Comparison of ENCODE assay signal across 1 cellular context in the genomic region with DNA sequence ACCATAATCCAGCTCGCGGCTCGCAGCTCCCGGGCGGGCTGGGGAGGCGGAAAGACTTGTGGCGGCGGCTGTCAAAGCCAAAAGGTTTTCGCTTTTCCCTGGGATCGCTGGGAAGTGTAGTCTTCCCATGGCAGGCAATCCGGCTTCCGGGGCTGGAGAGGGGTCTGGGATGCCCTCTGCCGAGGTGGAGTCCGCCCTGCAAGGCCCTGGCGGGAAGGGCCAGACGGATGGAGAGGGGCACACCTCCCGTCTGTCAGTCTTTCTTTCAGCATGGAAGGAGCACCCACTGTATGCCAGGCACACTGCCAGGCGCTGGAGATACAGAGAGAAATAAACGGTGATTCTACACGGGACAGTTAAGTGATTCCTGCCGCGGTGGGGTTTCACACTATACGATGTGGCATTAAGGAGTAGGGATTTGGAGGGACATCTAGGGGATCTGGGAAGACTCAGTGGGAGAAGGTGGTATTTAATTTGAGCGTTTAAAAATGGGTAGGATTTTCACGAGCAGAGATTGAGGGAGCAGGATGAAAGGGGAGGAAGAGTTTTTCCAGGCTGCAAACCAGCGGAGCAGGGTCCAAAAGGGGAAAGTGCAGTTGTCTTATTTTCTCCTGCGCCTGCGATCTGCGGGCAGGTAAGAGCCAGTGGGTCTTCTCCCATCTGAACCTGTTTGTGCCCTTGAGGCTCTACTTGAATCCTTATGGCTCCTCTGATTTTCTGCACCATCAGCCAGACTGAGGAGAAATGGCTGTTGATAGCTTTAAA.
TF ChIP-seq lines count a peak whose summit lies in the region.

A gene (minus strand): TSS at position 60 of the 765 bp plus-strand sequence. CDS start 461 bp downstream, outside the sequence.

TF ChIP-seq in HepG2, 621 proteins besides CTCF, POLR2A, EP300 and RAD21 (continues in another document):
- no peak for TF ChIP-seq MAZ (IDR thresholded peaks at IDR 0.05; ENCODE audit: borderline replicate concordance, low read depth, low read length)
- peak; percentile 51; the same call in 1 of the 2 replicates for TF ChIP-seq MAZ (CRISPR knock-in tag; IDR thresholded peaks at IDR 0.05; ENCODE audit: low read depth)
- TF ChIP-seq ZNF143 (CRISPR knock-in tag; IDR thresholded peaks at IDR 0.05), result peak; percentile 94
- TF ChIP-seq PHF21A (CRISPR knock-in tag; IDR thresholded peaks at IDR 0.05), result no peak
- TF ChIP-seq, protein P1, sequence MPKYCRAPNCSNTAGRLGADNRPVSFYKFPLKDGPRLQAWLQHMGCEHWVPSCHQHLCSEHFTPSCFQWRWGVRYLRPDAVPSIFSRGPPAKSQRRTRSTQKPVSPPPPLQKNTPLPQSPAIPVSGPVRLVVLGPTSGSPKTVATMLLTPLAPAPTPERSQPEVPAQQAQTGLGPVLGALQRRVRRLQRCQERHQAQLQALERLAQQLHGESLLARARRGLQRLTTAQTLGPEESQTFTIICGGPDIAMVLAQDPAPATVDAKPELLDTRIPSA (CRISPR knock-in tag; IDR thresholded peaks at IDR 0.05; ENCODE audit: borderline replicate concordance), result no peak
- 0 out of 2 replicates have a peak, but pooled peaks have one; percentile 69 for TF ChIP-seq HNRNPL (IDR thresholded peaks at IDR 0.05; ENCODE audit: low read depth, low read length)
- TF ChIP-seq ZNF879 (CRISPR knock-in tag; IDR thresholded peaks at IDR 0.05), result no peak
- no peak for TF ChIP-seq ATRX (CRISPR knock-in tag; IDR thresholded peaks at IDR 0.05; ENCODE audit: borderline replicate concordance)
- TF ChIP-seq LCORL (IDR thresholded peaks at IDR 0.05), result no peak
- TF ChIP-seq LCORL (CRISPR knock-in tag; IDR thresholded peaks at IDR 0.05), result peak; percentile 84
- TF ChIP-seq ZSCAN21 (CRISPR knock-in tag; IDR thresholded peaks at IDR 0.05; ENCODE audit: borderline replicate concordance), result no peak
- TF ChIP-seq ZNF274 (CRISPR knock-in tag; IDR thresholded peaks at IDR 0.05), result 0 out of 2 replicates have a peak, but pooled peaks have one; percentile 51
- no peak for TF ChIP-seq KLF15 (CRISPR knock-in tag; IDR thresholded peaks at IDR 0.05; ENCODE audit: borderline replicate concordance)
- no peak for TF ChIP-seq ZC3H4 (CRISPR knock-in tag; IDR thresholded peaks at IDR 0.05; ENCODE audit: borderline replicate concordance)
- 0 out of 2 replicates have a peak, but pooled peaks have one; percentile 43 for TF ChIP-seq ZNF790 (CRISPR knock-in tag; IDR thresholded peaks at IDR 0.05; ENCODE audit: borderline replicate concordance)
- TF ChIP-seq, protein P2, sequence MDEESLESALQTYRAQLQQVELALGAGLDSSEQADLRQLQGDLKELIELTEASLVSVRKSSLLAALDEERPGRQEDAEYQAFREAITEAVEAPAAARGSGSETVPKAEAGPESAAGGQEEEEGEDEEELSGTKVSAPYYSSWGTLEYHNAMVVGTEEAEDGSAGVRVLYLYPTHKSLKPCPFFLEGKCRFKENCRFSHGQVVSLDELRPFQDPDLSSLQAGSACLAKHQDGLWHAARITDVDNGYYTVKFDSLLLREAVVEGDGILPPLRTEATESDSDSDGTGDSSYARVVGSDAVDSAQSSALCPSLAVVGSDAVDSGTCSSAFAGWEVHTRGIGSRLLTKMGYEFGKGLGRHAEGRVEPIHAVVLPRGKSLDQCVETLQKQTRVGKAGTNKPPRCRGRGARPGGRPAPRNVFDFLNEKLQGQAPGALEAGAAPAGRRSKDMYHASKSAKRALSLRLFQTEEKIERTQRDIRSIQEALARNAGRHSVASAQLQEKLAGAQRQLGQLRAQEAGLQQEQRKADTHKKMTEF (CRISPR knock-in tag; IDR thresholded peaks at IDR 0.05), result peak; percentile 77
- TF ChIP-seq, protein P3, sequence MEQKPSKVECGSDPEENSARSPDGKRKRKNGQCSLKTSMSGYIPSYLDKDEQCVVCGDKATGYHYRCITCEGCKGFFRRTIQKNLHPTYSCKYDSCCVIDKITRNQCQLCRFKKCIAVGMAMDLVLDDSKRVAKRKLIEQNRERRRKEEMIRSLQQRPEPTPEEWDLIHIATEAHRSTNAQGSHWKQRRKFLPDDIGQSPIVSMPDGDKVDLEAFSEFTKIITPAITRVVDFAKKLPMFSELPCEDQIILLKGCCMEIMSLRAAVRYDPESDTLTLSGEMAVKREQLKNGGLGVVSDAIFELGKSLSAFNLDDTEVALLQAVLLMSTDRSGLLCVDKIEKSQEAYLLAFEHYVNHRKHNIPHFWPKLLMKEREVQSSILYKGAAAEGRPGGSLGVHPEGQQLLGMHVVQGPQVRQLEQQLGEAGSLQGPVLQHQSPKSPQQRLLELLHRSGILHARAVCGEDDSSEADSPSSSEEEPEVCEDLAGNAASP (CRISPR knock-in tag; IDR thresholded peaks at IDR 0.05; ENCODE audit: borderline replicate concordance), result no peak; the same call in 1 of the 2 replicates
- TF ChIP-seq ZNF253 (CRISPR knock-in tag; IDR thresholded peaks at IDR 0.05; ENCODE audit: borderline replicate concordance), result no peak
- peak; percentile 63; the same call in 1 of the 2 replicates for TF ChIP-seq SMAD1 (CRISPR knock-in tag; IDR thresholded peaks at IDR 0.05; ENCODE audit: borderline replicate concordance, low read depth)
- TF ChIP-seq, protein P4, sequence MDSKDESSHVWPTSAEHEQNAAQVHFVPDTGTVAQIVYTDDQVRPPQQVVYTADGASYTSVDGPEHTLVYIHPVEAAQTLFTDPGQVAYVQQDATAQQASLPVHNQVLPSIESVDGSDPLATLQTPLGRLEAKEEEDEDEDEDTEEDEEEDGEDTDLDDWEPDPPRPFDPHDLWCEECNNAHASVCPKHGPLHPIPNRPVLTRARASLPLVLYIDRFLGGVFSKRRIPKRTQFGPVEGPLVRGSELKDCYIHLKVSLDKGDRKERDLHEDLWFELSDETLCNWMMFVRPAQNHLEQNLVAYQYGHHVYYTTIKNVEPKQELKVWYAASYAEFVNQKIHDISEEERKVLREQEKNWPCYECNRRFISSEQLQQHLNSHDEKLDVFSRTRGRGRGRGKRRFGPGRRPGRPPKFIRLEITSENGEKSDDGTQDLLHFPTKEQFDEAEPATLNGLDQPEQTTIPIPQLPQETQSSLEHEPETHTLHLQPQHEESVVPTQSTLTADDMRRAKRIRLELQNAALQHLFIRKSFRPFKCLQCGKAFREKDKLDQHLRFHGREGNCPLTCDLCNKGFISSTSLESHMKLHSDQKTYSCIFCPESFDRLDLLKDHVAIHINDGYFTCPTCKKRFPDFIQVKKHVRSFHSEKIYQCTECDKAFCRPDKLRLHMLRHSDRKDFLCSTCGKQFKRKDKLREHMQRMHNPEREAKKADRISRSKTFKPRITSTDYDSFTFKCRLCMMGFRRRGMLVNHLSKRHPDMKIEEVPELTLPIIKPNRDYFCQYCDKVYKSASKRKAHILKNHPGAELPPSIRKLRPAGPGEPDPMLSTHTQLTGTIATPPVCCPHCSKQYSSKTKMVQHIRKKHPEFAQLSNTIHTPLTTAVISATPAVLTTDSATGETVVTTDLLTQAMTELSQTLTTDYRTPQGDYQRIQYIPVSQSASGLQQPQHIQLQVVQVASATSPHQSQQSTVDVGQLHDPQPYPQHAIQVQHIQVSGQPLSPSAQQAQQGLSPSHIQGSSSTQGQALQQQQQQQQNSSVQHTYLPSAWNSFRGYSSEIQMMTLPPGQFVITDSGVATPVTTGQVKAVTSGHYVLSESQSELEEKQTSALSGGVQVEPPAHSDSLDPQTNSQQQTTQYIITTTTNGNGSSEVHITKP (CRISPR knock-in tag; IDR thresholded peaks at IDR 0.05; ENCODE audit: low read depth), result peak; percentile 64; the same call in 1 of the 2 replicates
- TF ChIP-seq IRF2 (CRISPR knock-in tag; IDR thresholded peaks at IDR 0.05), result peak; percentile 98
- TF ChIP-seq, protein P5, sequence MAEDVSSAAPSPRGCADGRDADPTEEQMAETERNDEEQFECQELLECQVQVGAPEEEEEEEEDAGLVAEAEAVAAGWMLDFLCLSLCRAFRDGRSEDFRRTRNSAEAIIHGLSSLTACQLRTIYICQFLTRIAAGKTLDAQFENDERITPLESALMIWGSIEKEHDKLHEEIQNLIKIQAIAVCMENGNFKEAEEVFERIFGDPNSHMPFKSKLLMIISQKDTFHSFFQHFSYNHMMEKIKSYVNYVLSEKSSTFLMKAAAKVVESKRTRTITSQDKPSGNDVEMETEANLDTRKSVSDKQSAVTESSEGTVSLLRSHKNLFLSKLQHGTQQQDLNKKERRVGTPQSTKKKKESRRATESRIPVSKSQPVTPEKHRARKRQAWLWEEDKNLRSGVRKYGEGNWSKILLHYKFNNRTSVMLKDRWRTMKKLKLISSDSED (CRISPR knock-in tag; IDR thresholded peaks at IDR 0.05), result no peak
- TF ChIP-seq ZMYM4 (CRISPR knock-in tag; IDR thresholded peaks at IDR 0.05), result peak; percentile 68
- TF ChIP-seq, protein P6, sequence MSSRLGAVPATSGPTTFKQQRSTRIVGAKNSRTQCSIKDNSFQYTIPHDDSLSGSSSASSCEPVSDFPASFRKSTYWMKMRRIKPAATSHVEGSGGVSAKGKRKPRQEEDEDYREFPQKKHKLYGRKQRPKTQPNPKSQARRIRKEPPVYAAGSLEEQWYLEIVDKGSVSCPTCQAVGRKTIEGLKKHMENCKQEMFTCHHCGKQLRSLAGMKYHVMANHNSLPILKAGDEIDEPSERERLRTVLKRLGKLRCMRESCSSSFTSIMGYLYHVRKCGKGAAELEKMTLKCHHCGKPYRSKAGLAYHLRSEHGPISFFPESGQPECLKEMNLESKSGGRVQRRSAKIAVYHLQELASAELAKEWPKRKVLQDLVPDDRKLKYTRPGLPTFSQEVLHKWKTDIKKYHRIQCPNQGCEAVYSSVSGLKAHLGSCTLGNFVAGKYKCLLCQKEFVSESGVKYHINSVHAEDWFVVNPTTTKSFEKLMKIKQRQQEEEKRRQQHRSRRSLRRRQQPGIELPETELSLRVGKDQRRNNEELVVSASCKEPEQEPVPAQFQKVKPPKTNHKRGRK (CRISPR knock-in tag; IDR thresholded peaks at IDR 0.05), result no peak
- TF ChIP-seq, protein P7, sequence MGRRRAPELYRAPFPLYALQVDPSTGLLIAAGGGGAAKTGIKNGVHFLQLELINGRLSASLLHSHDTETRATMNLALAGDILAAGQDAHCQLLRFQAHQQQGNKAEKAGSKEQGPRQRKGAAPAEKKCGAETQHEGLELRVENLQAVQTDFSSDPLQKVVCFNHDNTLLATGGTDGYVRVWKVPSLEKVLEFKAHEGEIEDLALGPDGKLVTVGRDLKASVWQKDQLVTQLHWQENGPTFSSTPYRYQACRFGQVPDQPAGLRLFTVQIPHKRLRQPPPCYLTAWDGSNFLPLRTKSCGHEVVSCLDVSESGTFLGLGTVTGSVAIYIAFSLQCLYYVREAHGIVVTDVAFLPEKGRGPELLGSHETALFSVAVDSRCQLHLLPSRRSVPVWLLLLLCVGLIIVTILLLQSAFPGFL (CRISPR knock-in tag; IDR thresholded peaks at IDR 0.05), result no peak
- no peak for TF ChIP-seq BORCS8-MEF2B (CRISPR knock-in tag; IDR thresholded peaks at IDR 0.05)
- no peak for TF ChIP-seq HMGA1 (CRISPR knock-in tag; conservative IDR thresholded peaks at IDR 0.05)
- no peak for TF ChIP-seq SIX1 (CRISPR knock-in tag; IDR thresholded peaks at IDR 0.05; ENCODE audit: borderline replicate concordance)
- no peak for TF ChIP-seq NFIB (CRISPR knock-in tag; IDR thresholded peaks at IDR 0.05; ENCODE audit: borderline replicate concordance)
- 0 out of 2 replicates have a peak, but pooled peaks have one; percentile 21 for TF ChIP-seq ZFP90 (CRISPR knock-in tag; IDR thresholded peaks at IDR 0.05; ENCODE audit: borderline replicate concordance)
- peak; percentile 59; the same call in 1 of the 2 replicates for TF ChIP-seq ZSCAN25 (CRISPR knock-in tag; IDR thresholded peaks at IDR 0.05)
- TF ChIP-seq SALL1 (CRISPR knock-in tag; IDR thresholded peaks at IDR 0.05), result peak; percentile 60; the same call in 1 of the 2 replicates
- TF ChIP-seq ASH2L (IDR thresholded peaks at IDR 0.05; ENCODE audit: insufficient read length, low read depth, low read length), result peak; percentile 66
- no peak for TF ChIP-seq NCOA1 (CRISPR knock-in tag; IDR thresholded peaks at IDR 0.05)
- TF ChIP-seq FIP1L1 (IDR thresholded peaks at IDR 0.05; ENCODE audit: borderline replicate concordance, insufficient read depth, low read depth, low read length), result no peak
- peak; percentile 75 for TF ChIP-seq ZBTB38 (CRISPR knock-in tag; IDR thresholded peaks at IDR 0.05)
- peak; percentile 80 for TF ChIP-seq MXD4 (CRISPR knock-in tag; IDR thresholded peaks at IDR 0.05)
- TF ChIP-seq, protein P8, sequence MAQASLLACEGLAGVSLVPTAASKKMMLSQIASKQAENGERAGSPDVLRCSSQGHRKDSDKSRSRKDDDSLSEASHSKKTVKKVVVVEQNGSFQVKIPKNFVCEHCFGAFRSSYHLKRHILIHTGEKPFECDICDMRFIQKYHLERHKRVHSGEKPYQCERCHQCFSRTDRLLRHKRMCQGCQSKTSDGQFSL (CRISPR knock-in tag; IDR thresholded peaks at IDR 0.05), result no peak
- peak; percentile 60; the same call in 1 of the 2 replicates for TF ChIP-seq YEATS4 (CRISPR knock-in tag; IDR thresholded peaks at IDR 0.05; ENCODE audit: borderline replicate concordance)
- no peak for TF ChIP-seq ZNF260 (CRISPR knock-in tag; IDR thresholded peaks at IDR 0.05; ENCODE audit: borderline replicate concordance, low read depth)
- TF ChIP-seq ZNF430 (CRISPR knock-in tag; IDR thresholded peaks at IDR 0.05), result peak; percentile 56; the same call in 1 of the 2 replicates
- no peak for TF ChIP-seq FOSL1 (CRISPR knock-in tag; IDR thresholded peaks at IDR 0.05; ENCODE audit: borderline replicate concordance)
- no peak for TF ChIP-seq ZNF234 (CRISPR knock-in tag; conservative IDR thresholded peaks at IDR 0.05)
- no peak for TF ChIP-seq RELA (CRISPR knock-in tag; IDR thresholded peaks at IDR 0.05)
- TF ChIP-seq, protein P9, sequence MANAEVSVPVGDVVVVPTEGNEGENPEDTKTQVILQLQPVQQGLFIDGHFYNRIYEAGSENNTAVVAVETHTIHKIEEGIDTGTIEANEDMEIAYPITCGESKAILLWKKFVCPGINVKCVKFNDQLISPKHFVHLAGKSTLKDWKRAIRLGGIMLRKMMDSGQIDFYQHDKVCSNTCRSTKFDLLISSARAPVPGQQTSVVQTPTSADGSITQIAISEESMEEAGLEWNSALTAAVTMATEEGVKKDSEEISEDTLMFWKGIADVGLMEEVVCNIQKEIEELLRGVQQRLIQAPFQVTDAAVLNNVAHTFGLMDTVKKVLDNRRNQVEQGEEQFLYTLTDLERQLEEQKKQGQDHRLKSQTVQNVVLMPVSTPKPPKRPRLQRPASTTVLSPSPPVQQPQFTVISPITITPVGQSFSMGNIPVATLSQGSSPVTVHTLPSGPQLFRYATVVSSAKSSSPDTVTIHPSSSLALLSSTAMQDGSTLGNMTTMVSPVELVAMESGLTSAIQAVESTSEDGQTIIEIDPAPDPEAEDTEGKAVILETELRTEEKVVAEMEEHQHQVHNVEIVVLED (CRISPR knock-in tag; IDR thresholded peaks at IDR 0.05; ENCODE audit: borderline replicate concordance), result peak; percentile 65; the same call in 1 of the 2 replicates
- TF ChIP-seq, protein P10, sequence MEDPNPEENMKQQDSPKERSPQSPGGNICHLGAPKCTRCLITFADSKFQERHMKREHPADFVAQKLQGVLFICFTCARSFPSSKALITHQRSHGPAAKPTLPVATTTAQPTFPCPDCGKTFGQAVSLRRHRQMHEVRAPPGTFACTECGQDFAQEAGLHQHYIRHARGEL (CRISPR knock-in tag; IDR thresholded peaks at IDR 0.05), result no peak
- no peak; the same call in 1 of the 2 replicates for TF ChIP-seq ZNF556 (CRISPR knock-in tag; IDR thresholded peaks at IDR 0.05; ENCODE audit: borderline replicate concordance)
- TF ChIP-seq KDM3A (CRISPR knock-in tag; IDR thresholded peaks at IDR 0.05; ENCODE audit: low read depth), result peak; percentile 78; the same call in 1 of the 2 replicates
- TF ChIP-seq ZNF841 (CRISPR knock-in tag; IDR thresholded peaks at IDR 0.05; ENCODE audit: borderline replicate concordance), result no peak
- no peak for TF ChIP-seq CBX5 (CRISPR knock-in tag; IDR thresholded peaks at IDR 0.05; ENCODE audit: borderline replicate concordance)
